1 cellular context compared by ENCODE assay signal in genomic region chr16:21525029-21525895, GRCh38.
TF ChIP-seq lines count a peak whose summit lies in the region.
"Not testable (repeated sequence)": the region's sequence is repeated elsewhere in the genome, so short reads cannot be mapped to it uniquely, and the experiment has no call there.

No MANE protein-coding gene starts in this region.

TF ChIP-seq in K562, 482 proteins besides CTCF, POLR2A, EP300 and RAD21 (continued from another document and continues in another):
- TF ChIP-seq MGA (IDR thresholded peaks at IDR 0.05) (0 out of 2 replicates have a peak, but pooled peaks have one; percentile 18), ZNF592 (IDR thresholded peaks at IDR 0.05) (peak; percentile 94), RCOR1 (IDR thresholded peaks at IDR 0.05; ENCODE audit: borderline replicate concordance in 1 of 2, low read depth in 2 of 2, low read length in 2 of 2) (peak in 1 of 2 experiments; percentile 69; a peak in 1 of 4 replicates), ADNP (tag; IDR thresholded peaks at IDR 0.05) (0 out of 2 replicates have a peak, but pooled peaks have one; percentile 11), LEF1 (IDR thresholded peaks at IDR 0.05) (peak; percentile 93), CEBPG (CRISPR knock-in tag; IDR thresholded peaks at IDR 0.05) (peak; percentile 94), CEBPG (tag; conservative IDR thresholded peaks at IDR 0.05 in 1 of 2, IDR thresholded peaks at IDR 0.05 in 1 of 2) (peak; percentile 75 to 86), PHF20 (IDR thresholded peaks at IDR 0.05; ENCODE audit: partially characterized antibody) (peak; percentile 81), CREB3 (tag; conservative IDR thresholded peaks at IDR 0.05; ENCODE audit: low read depth) (peak; percentile 80; the same call in 1 of the 2 replicates), PKNOX1 (IDR thresholded peaks at IDR 0.05) (peak; percentile 91), L3MBTL2 (IDR thresholded peaks at IDR 0.05) (peak; percentile 48; the same call in 1 of the 2 replicates), FOXK1 (CRISPR knock-in tag; IDR thresholded peaks at IDR 0.05; ENCODE audit: borderline replicate concordance) (0 out of 2 replicates have a peak, but pooled peaks have one; percentile 0), ZNF316 (IDR thresholded peaks at IDR 0.05) (peak; percentile 89), SMARCA4 (IDR thresholded peaks at IDR 0.05) (peak; percentile 74), C11orf30 (IDR thresholded peaks at IDR 0.05; ENCODE audit: low read depth) (peak; percentile 84), MLX (CRISPR knock-in tag; conservative IDR thresholded peaks at IDR 0.05) (0 out of 4 replicates have a peak, but pooled peaks of 1 of the 2 experiments have one; percentile 10), MAFK (IDR thresholded peaks at IDR 0.05; ENCODE audit: low read length) (peak; percentile 49), CBFA2T3 (IDR thresholded peaks at IDR 0.05) (peak; percentile 86), DMBX1 (CRISPR knock-in tag; IDR thresholded peaks at IDR 0.05; ENCODE audit: borderline replicate concordance) (0 out of 2 replicates have a peak, but pooled peaks have one; percentile 20), SMARCC2 (IDR thresholded peaks at IDR 0.05; ENCODE audit: low read depth) (peak; percentile 56), NCOA1 (IDR thresholded peaks at IDR 0.05; ENCODE audit: low read depth) (peak; percentile 43; the same call in 1 of the 2 replicates), TEAD1 (CRISPR knock-in tag; IDR thresholded peaks at IDR 0.05) (peak in 1 of 2 experiments; percentile 69; a peak in 2 of 4 replicates), EGR1 (conservative IDR thresholded peaks at IDR 0.05) (0 out of 2 replicates have a peak, but pooled peaks have one; percentile 29), GATA2 (CRISPR knock-in tag; IDR thresholded peaks at IDR 0.05) (peak; percentile 71), MYNN (IDR thresholded peaks at IDR 0.05) (peak; percentile 60; the same call in 1 of the 2 replicates), TCF7L2 (IDR thresholded peaks at IDR 0.05; ENCODE audit: low read depth, low read length) (0 out of 2 replicates have a peak, but pooled peaks have one; percentile 23), HDAC3 (IDR thresholded peaks at IDR 0.05; ENCODE audit: borderline replicate concordance, partially characterized antibody) (peak; percentile 75), SNIP1 (IDR thresholded peaks at IDR 0.05; ENCODE audit: low read depth) (0 out of 2 replicates have a peak, but pooled peaks have one; percentile 37), ETV1 (tag; conservative IDR thresholded peaks at IDR 0.05; ENCODE audit: low read depth) (peak; percentile 20; the same call in 1 of the 2 replicates), CBFB (CRISPR knock-in tag; IDR thresholded peaks at IDR 0.05) (0 out of 2 replicates have a peak, but pooled peaks have one; percentile 47), ATF1 (tag; IDR thresholded peaks at IDR 0.05) (peak; percentile 32; the same call in 1 of the 2 replicates), NEUROD1 (IDR thresholded peaks at IDR 0.05; ENCODE audit: borderline replicate concordance, low read depth, low read length, partially characterized antibody) (peak; percentile 18), ZNF395 (CRISPR knock-in tag; IDR thresholded peaks at IDR 0.05) (peak; percentile 64; the same call in 1 of the 2 replicates), TCF3 (CRISPR knock-in tag; IDR thresholded peaks at IDR 0.05) (peak; percentile 91), JUN (CRISPR knock-in tag; IDR thresholded peaks at IDR 0.05; ENCODE audit: borderline replicate concordance) (peak; percentile 76), ARID1B (IDR thresholded peaks at IDR 0.05) (peak; percentile 88), TEAD4 (IDR thresholded peaks at IDR 0.05; ENCODE audit: low read length) (peak; percentile 76), TEAD4 (CRISPR knock-in tag; IDR thresholded peaks at IDR 0.05; ENCODE audit: borderline replicate concordance) (peak; percentile 85), MEIS2 (IDR thresholded peaks at IDR 0.05; ENCODE audit: partially characterized antibody) (peak; percentile 63), TFAP4 (CRISPR knock-in tag; IDR thresholded peaks at IDR 0.05; ENCODE audit: borderline replicate concordance) (peak; percentile 72; the same call in 1 of the 2 replicates)
- not testable (repeated sequence) for TF ChIP-seq MYNN (CRISPR knock-in tag; IDR thresholded peaks at IDR 0.05); ATF1 (CRISPR knock-in tag; IDR thresholded peaks at IDR 0.05); JUN (IDR thresholded peaks at IDR 0.05; ENCODE audit: borderline replicate concordance, low read depth, low read length)
